ENCODE assay signal across 8 cellular contexts in genomic region chr17:57114085-57114673, GRCh38.
DNase-seq lines count a peak whose midpoint lies in the region; ATAC-seq and TF ChIP-seq lines count a peak whose summit lies in the region.

No MANE protein-coding gene starts in this region.

- no peak overlapping the region for H3K27ac Mint-ChIP-seq in nephron

- peaks cover 6% of the 10 kb centered on the region for H3K27me3 Mint-ChIP-seq in nephron (ENCODE audit: low read depth)

- no peaks in the 10 kb centered on the region for H3K9me3 Mint-ChIP-seq in nephron

- H3K4me1 Mint-ChIP-seq in nephron: peaks cover 33% of the 10 kb centered on the region

- ATAC-seq in HG02678 (IDR thresholded peaks at IDR 0.05; ENCODE audit: unreplicated experiment) (no peak), HG03378 (IDR thresholded peaks at IDR 0.05; ENCODE audit: unreplicated experiment) (no peak)

- no peak for TF ChIP-seq EP300 in Ishikawa (IDR thresholded peaks at IDR 0.05; ENCODE audit: borderline replicate concordance)

- peak; percentile 84 for TF ChIP-seq RAD21 in Ishikawa (IDR thresholded peaks at IDR 0.05; ENCODE audit: low read depth)

- peaks cover 25% of the 10 kb centered on the region for H3K36me3 Mint-ChIP-seq in nephron (ENCODE audit: low read depth)

- DNase-seq in ELR (ENCODE audit: low read depth) (peak; percentile 46), superior temporal gyrus (ENCODE audit: extremely low spot score) (peak; percentile 57)
- peak; percentile 44 to 46 for DNase-seq in activated CD4-positive, alpha-beta T cell treated with anti-CD3 and anti-CD28 coated beads, Interleukin-2, amount 50 U/mL, for 24 hours (ENCODE audit: low read depth in 1 of 2, low spot score in 1 of 2)
- DNase-seq in effector CD8-positive, alpha-beta T cell (lab: John Stamatoyannopoulos, UW): peak; percentile 49

- no peak overlapping the region for H3K4me3 Mint-ChIP-seq in nephron

- peak; percentile 69 to 76 (median 75) for TF ChIP-seq CTCF in nephron (IDR thresholded peaks at IDR 0.05; ENCODE audit: unreplicated experiment in 3 of 3)

TF ChIP-seq in Ishikawa, 13 proteins besides CTCF, POLR2A, EP300 and RAD21:
- TF ChIP-seq TAF1 (IDR thresholded peaks at IDR 0.05; ENCODE audit: low read depth): no peak
- TF ChIP-seq REST (IDR thresholded peaks at IDR 0.05; ENCODE audit: low read depth): no peak
- no peak for TF ChIP-seq NFIC (IDR thresholded peaks at IDR 0.05)
- TF ChIP-seq MAX (IDR thresholded peaks at IDR 0.05): no peak
- TF ChIP-seq USF1 (IDR thresholded peaks at IDR 0.05): no peak
- TF ChIP-seq CEBPB (IDR thresholded peaks at IDR 0.05): no peak
- no peak for TF ChIP-seq CREB1 (IDR thresholded peaks at IDR 0.05; ENCODE audit: low read depth)
- TF ChIP-seq EGR1 (IDR thresholded peaks at IDR 0.05): no peak
- no peak for TF ChIP-seq TCF12 (IDR thresholded peaks at IDR 0.05; ENCODE audit: low read depth)
- no peak for TF ChIP-seq TEAD4 (IDR thresholded peaks at IDR 0.05)
- TF ChIP-seq YY1 (IDR thresholded peaks at IDR 0.05; ENCODE audit: low read depth): no peak
- no peak for TF ChIP-seq ZBTB7A (IDR thresholded peaks at IDR 0.05; ENCODE audit: low read depth)
- no peak for TF ChIP-seq FOXM1 (IDR thresholded peaks at IDR 0.05; ENCODE audit: borderline replicate concordance, low read depth)
